Comparison of ENCODE assay signal across 9 cellular contexts in genomic region chr1:209585672-209586071, GRCh38. TPM values are rescaled to one million over a fixed set of nuclear protein-coding genes. Genes with fewer than 3 reads are reported as not detected.
DNase-seq lines count a peak whose midpoint lies in the region.
"Had no signal": no experiment of that assay in that cellular context is flagged by ENCODE, and none has a peak within 500 bp of the region (broad histone marks: within the 10 kb centered on the region; RNA-seq: fewer than 3 reads in every experiment).

No MANE protein-coding gene starts in this region.

- intact Hi-C loops in head of caudate nucleus (cut with DNase I): no loop called here

- DNase-seq in NCI-H2171 treated with DMSO at 0.1 percent for 48 hours (lab: John Stamatoyannopoulos, UW): peak; percentile 32
- no peak for DNase-seq in NCI-H2171 (lab: John Stamatoyannopoulos, UW)
- DNase-seq in SW480 (ENCODE audit: low spot score): peak; percentile 42
- peak; percentile 47 to 92 (median 80) for DNase-seq in head of caudate nucleus
- DNase-seq in pons (ENCODE audit: low spot score): peak; percentile 55
- DNase-seq in HT-29 (ENCODE audit: low spot score): no peak
- no peak for DNase-seq in SK-N-DZ (ENCODE audit: low spot score)
- no peak for DNase-seq in CD1c-positive myeloid dendritic cell (ENCODE audit: extremely low spot score)

RNA-seq across cellular contexts. Expression of gene CAMK1G, which starts 2.2 kb away (rescaled TPM):
- total RNA-seq in HT-29 (2014; rRNA removed; shearing (Covaris generic)): not detected in 2 replicates
- polyA plus RNA-seq in SK-N-DZ (2014; cell fraction: cytosol; rRNA removed): not detected in 2 replicates
- polyA plus RNA-seq in SK-N-DZ (2014; cell fraction: nucleus; rRNA removed): not detected in 2 replicates
- total RNA-seq: NCI-H460 had no signal

Comparison
In these comparisons a context has a peak if more than half of its experiments do, and no peak if none do; other contexts are left out.
1. DNase-seq: peak in NCI-H2171 treated with DMSO at 0.1 percent for 48 hours (single experiment), SW480 (single experiment), head of caudate nucleus (42 of 42) and pons (single experiment); none in NCI-H2171 (single experiment), HT-29 (single experiment), SK-N-DZ (single experiment) and CD1c-positive myeloid dendritic cell (single experiment).